In genomic region chr1:222104097-222104496, GRCh38 we compare ENCODE assay signal across 25 cellular contexts.
"Had no signal": no experiment of that assay in that cellular context is flagged by ENCODE, and none has a peak within 500 bp of the region (broad histone marks: within the 10 kb centered on the region; RNA-seq: fewer than 3 reads in every experiment).

No MANE protein-coding gene starts in this region.

- H3K36me3 ChIP-seq: colonic mucosa, gastroesophageal sphincter, heart left ventricle, left ventricle myocardium inferior, lower lobe of right lung, right atrium auricular region, sigmoid colon, suprapubic skin, transverse colon, upper lobe of right lung, uterus had no signal

- DNase-seq: colonic mucosa; effector CD8-positive, alpha-beta T cell; endodermal cell; foreskin keratinocyte; heart left ventricle; kidney; left ventricle myocardium inferior; lower lobe of right lung; naive thymus-derived CD8-positive, alpha-beta T cell; sigmoid colon; stimulated activated CD4-positive, alpha-beta T cell treated with anti-CD3 and anti-CD28 coated beads, Interleukin-4, amount 100 ng/mL, for 4 hours; transverse colon; upper lobe of right lung; uterus had no signal

- H3K27me3 ChIP-seq: colonic mucosa, gastroesophageal sphincter, hepatocyte, right atrium auricular region, sigmoid colon, suprapubic skin, transverse colon, upper lobe of right lung, uterus had no signal

- H2AFZ ChIP-seq: hepatocyte, parathyroid adenoma had no signal

- ATAC-seq: esophagus mucosa; foreskin keratinocyte; gastroesophageal sphincter; heart left ventricle; lower lobe of right lung; naive thymus-derived CD8-positive, alpha-beta T cell; stimulated activated memory B cell treated with anti-CD40 and anti-IgM and Interleukin-4, amounts not matched to agents 10 μg/mL and 1 μg/mL and 100 μg/mL, for 72 hours; upper lobe of right lung had no signal

- H3K27ac Mint-ChIP-seq: dendritic cell treated with granulocyte-macrophage colony-stimulating factor and Interleukin-4, amounts not matched to agents 40 ng/mL and 50 ng/mL, for 4 days; endodermal cell; naive thymus-derived CD8-positive, alpha-beta T cell; progenitor cell of endocrine pancreas; stimulated activated memory B cell treated with anti-CD40 and anti-IgM and Interleukin-4, amounts not matched to agents 10 μg/mL and 1 μg/mL and 100 μg/mL, for 72 hours; stimulated activated naive CD8-positive, alpha-beta T cell treated with anti-CD3 and anti-CD28 coated beads, Interleukin-15, Interleukin-2, amounts not matched to agents 100 ng/mL and 50 ng/mL, for 24 hours had no signal

- H3K27ac ChIP-seq: colonic mucosa, epithelial cell of prostate, foreskin keratinocyte, gastroesophageal sphincter, heart left ventricle, hepatocyte, left ventricle myocardium inferior, lower lobe of right lung, parathyroid adenoma, right atrium auricular region, sigmoid colon, suprapubic skin, transverse colon, upper lobe of right lung, uterus had no signal

- H3K4me3 Mint-ChIP-seq: dendritic cell treated with granulocyte-macrophage colony-stimulating factor and Interleukin-4, amounts not matched to agents 40 ng/mL and 50 ng/mL, for 4 days; endodermal cell; naive thymus-derived CD8-positive, alpha-beta T cell; stimulated activated memory B cell treated with anti-CD40 and anti-IgM and Interleukin-4, amounts not matched to agents 10 μg/mL and 1 μg/mL and 100 μg/mL, for 72 hours; stimulated activated naive CD8-positive, alpha-beta T cell treated with anti-CD3 and anti-CD28 coated beads, Interleukin-15, Interleukin-2, amounts not matched to agents 100 ng/mL and 50 ng/mL, for 24 hours had no signal

- H3K9me3 Mint-ChIP-seq: dendritic cell treated with granulocyte-macrophage colony-stimulating factor and Interleukin-4, amounts not matched to agents 40 ng/mL and 50 ng/mL, for 4 days; endodermal cell; naive thymus-derived CD8-positive, alpha-beta T cell; stimulated activated memory B cell treated with anti-CD40 and anti-IgM and Interleukin-4, amounts not matched to agents 10 μg/mL and 1 μg/mL and 100 μg/mL, for 72 hours; stimulated activated naive CD8-positive, alpha-beta T cell treated with anti-CD3 and anti-CD28 coated beads, Interleukin-15, Interleukin-2, amounts not matched to agents 100 ng/mL and 50 ng/mL, for 24 hours had no signal

- H3K4me1 ChIP-seq: colonic mucosa, foreskin keratinocyte, lower lobe of right lung, parathyroid adenoma, sigmoid colon, suprapubic skin, upper lobe of right lung, uterus had no signal

- H3K36me3 Mint-ChIP-seq: naive thymus-derived CD8-positive, alpha-beta T cell; stimulated activated memory B cell treated with anti-CD40 and anti-IgM and Interleukin-4, amounts not matched to agents 10 μg/mL and 1 μg/mL and 100 μg/mL, for 72 hours had no signal

- H3K9ac ChIP-seq: parathyroid adenoma had no signal

- H3K4me1 Mint-ChIP-seq: stimulated activated memory B cell treated with anti-CD40 and anti-IgM and Interleukin-4, amounts not matched to agents 10 μg/mL and 1 μg/mL and 100 μg/mL, for 72 hours had no signal

- H3K4me3 ChIP-seq: colonic mucosa, gastroesophageal sphincter, heart left ventricle, hepatocyte, left ventricle myocardium inferior, lower lobe of right lung, right atrium auricular region, sigmoid colon, suprapubic skin, transverse colon, upper lobe of right lung, uterus had no signal

- H3K9me3 ChIP-seq: colonic mucosa, gastroesophageal sphincter, heart left ventricle, left ventricle myocardium inferior, lower lobe of right lung, right atrium auricular region, sigmoid colon, suprapubic skin, transverse colon, upper lobe of right lung, uterus had no signal

- H3K27me3 Mint-ChIP-seq: stimulated activated memory B cell treated with anti-CD40 and anti-IgM and Interleukin-4, amounts not matched to agents 10 μg/mL and 1 μg/mL and 100 μg/mL, for 72 hours; stimulated activated naive CD8-positive, alpha-beta T cell treated with anti-CD3 and anti-CD28 coated beads, Interleukin-15, Interleukin-2, amounts not matched to agents 100 ng/mL and 50 ng/mL, for 24 hours had no signal

- H3K4me2 ChIP-seq: hepatocyte had no signal
